8 cellular contexts compared by ENCODE assay signal in the genomic region with DNA sequence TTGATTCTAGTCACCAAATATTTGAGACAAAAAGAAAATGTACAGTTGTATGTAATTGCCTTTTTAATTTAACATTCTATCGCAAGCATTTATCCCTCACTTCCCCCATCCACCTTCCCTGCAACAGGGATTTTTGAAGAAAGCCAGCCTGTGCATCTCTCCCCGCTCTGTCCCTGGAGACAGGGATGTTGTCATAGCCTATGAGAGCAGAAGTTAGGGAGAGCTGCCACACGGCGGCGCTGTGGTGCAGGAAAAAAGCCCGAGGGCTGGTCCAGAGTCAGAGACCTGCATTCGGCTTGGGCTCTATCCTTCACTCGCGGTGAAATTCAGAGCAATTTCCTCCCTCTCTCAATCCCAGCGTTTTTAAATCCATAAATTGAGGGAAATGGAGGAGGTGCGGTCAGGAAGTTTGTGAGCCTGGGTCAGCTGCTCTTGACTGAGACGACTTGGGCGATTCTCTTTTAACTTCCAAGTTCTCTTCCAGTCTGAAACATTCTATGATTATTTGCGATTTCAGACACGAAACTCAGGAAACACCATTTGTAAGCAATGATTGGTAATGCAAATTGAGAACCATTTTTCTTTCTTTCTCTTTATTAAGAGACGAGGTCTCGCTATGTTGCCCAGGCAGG. TPM values are rescaled to one million over a fixed set of nuclear protein-coding genes. Genes with fewer than 3 reads are reported as not detected.
DNase-seq lines count a peak whose midpoint lies in the region; ATAC-seq and TF ChIP-seq lines count a peak whose summit lies in the region.

No MANE protein-coding gene starts in this region.

- H2AFZ ChIP-seq in HCT116 (ENCODE audit: low read depth, low read length, poor library complexity, severe bottlenecking) (peak overlapping the region; percentile 40), SU-DHL-6 (ENCODE audit: low read depth, low read length, severe bottlenecking) (no peak overlapping the region)

- no peaks in the 10 kb centered on the region for H3K27me3 ChIP-seq in GM06990 (replicated peaks; ENCODE audit: control insufficient read depth, insufficient read depth, low read length)
- no peaks in the 10 kb centered on the region for H3K27me3 ChIP-seq in HCT116 (ENCODE audit: insufficient read depth, low read length)
- no peaks in the 10 kb centered on the region for H3K27me3 ChIP-seq in SU-DHL-6 (ENCODE audit: low read length)
- H3K27me3 ChIP-seq in cardiac muscle cell: no peaks in the 10 kb centered on the region
- no peaks in the 10 kb centered on the region for H3K27me3 ChIP-seq in prostate gland (replicated peaks; ENCODE audit: insufficient read depth)
- no peaks in the 10 kb centered on the region for H3K27me3 ChIP-seq in vagina

- peak; percentile 96 for TF ChIP-seq CTCF in GM06990 (IDR thresholded peaks at IDR 0.05; ENCODE audit: insufficient read depth, low read length, poor library complexity, severe bottlenecking)
- TF ChIP-seq CTCF in HCT116 (IDR thresholded peaks at IDR 0.05 in 2 of 3, conservative IDR thresholded peaks at IDR 0.05 in 1 of 3; ENCODE audit: borderline replicate concordance in 1 of 3, insufficient read depth in 1 of 3, low read depth in 2 of 3, low read length in 2 of 3): peak; percentile 89 to 93 (median 90)
- peak; percentile 52 for TF ChIP-seq CTCF in SU-DHL-6 (IDR thresholded peaks at IDR 0.05; ENCODE audit: insufficient read depth, low read length, poor library complexity, severe bottlenecking)
- TF ChIP-seq CTCF in cardiac muscle cell (IDR thresholded peaks at IDR 0.05; ENCODE audit: low read depth, low read length): peak; percentile 91
- peak; percentile 76 to 97 (median 95) for TF ChIP-seq CTCF in prostate gland (IDR thresholded peaks at IDR 0.05)
- TF ChIP-seq CTCF in vagina (IDR thresholded peaks at IDR 0.05): peak; percentile 78 to 99 (median 97)

- H3K36me3 Mint-ChIP-seq in activated naive CD8-positive, alpha-beta T cell treated with anti-CD3 and anti-CD28 coated beads for 36 hours: no peaks in the 10 kb centered on the region

- H3K9me3 ChIP-seq in HCT116 (ENCODE audit: control insufficient read depth in 1 of 2, insufficient read depth in 1 of 2, low read depth in 1 of 2, low read length in 2 of 2) (no peaks in the 10 kb centered on the region), SU-DHL-6 (ENCODE audit: insufficient read depth, low read length) (no peaks in the 10 kb centered on the region), cardiac muscle cell (ENCODE audit: low read depth) (no peaks in the 10 kb centered on the region), prostate gland (no peaks in the 10 kb centered on the region), vagina (no peaks in the 10 kb centered on the region)

- peak; percentile 50 for DNase-seq in GM06990 (ENCODE audit: extremely low read depth, insufficient read length)
- peak; percentile 59 for DNase-seq in HCT116 (ENCODE audit: low read depth, low spot score)
- peak; percentile 63 for DNase-seq in NCI-H1092 (lab: John Stamatoyannopoulos, UW)
- DNase-seq in activated naive CD8-positive, alpha-beta T cell treated with anti-CD3 and anti-CD28 coated beads for 36 hours: peak; percentile 81
- DNase-seq in cardiac muscle cell (ENCODE audit: low read depth in 1 of 2, low spot score in 1 of 2): peak; percentile 86
- DNase-seq in prostate gland (ENCODE audit: low spot score): peak; percentile 79
- no peak for DNase-seq in vagina (ENCODE audit: extremely low spot score in 2 of 2)

- H3K4me2 ChIP-seq in HCT116 (ENCODE audit: low read length) (peak overlapping the region; percentile 18), SU-DHL-6 (ENCODE audit: low read depth, low read length, poor library complexity, severe bottlenecking) (no peak overlapping the region)

- ATAC-seq in HCT116: peak; percentile 99

- H4K20me1 ChIP-seq in HCT116 (ENCODE audit: insufficient read depth) (no peaks in the 10 kb centered on the region), SU-DHL-6 (ENCODE audit: low read depth, low read length) (no peaks in the 10 kb centered on the region)

- no peak overlapping the region for H3K27ac Mint-ChIP-seq in activated naive CD8-positive, alpha-beta T cell treated with anti-CD3 and anti-CD28 coated beads for 36 hours

- H3K79me2 ChIP-seq in HCT116 (ENCODE audit: insufficient read depth, low read length) (no peaks in the 10 kb centered on the region), SU-DHL-6 (ENCODE audit: insufficient read depth, low read length) (no peaks in the 10 kb centered on the region)

- peaks cover 12% of the 10 kb centered on the region for H3K4me1 Mint-ChIP-seq in activated naive CD8-positive, alpha-beta T cell treated with anti-CD3 and anti-CD28 coated beads for 36 hours

- no peak overlapping the region for H3K9ac ChIP-seq in HCT116 (ENCODE audit: low read length)
- H3K9ac ChIP-seq in SU-DHL-6 (ENCODE audit: low read length): no peak overlapping the region

- H3K9me3 Mint-ChIP-seq in activated naive CD8-positive, alpha-beta T cell treated with anti-CD3 and anti-CD28 coated beads for 36 hours: no peaks in the 10 kb centered on the region

- no TSS peak for BruUV-seq in HCT116 (replicated peaks; lab: Mats Ljungman, UMichigan)

- intact Hi-C loops in HCT116 (cut with micrococcal nuclease): loop anchor here (1.0 to 5.0 kb wide), 3 partner anchors 155 to 400 kb away; no protein-coding TSS in a partner anchor
- intact Hi-C loops in prostate gland (cut with DNase I): loop anchor here (1.0 to 5.0 kb wide), 4 partner anchors 80 to 405 kb away; no protein-coding TSS in a partner anchor
- intact Hi-C loops in vagina (cut with DNase I): loop anchor here (2.0 to 10.0 kb wide), 2 partner anchors 155 to 267 kb away; no protein-coding TSS in a partner anchor

- H3K27ac ChIP-seq in HCT116 (ENCODE audit: low read depth, low read length) (no peak overlapping the region), SU-DHL-6 (ENCODE audit: low read depth, low read length) (no peak overlapping the region), cardiac muscle cell (no peak overlapping the region), prostate gland (no peak overlapping the region), vagina (no peak overlapping the region)

- RAD21 ChIA-PET in HCT116 (lab: Charles Lee; ENCODE audit: low non-redundant PET in 1 of 2, low total read pairs in 2 of 2, uncharacterized antibody in 2 of 2, unreplicated experiment in 2 of 2): no interaction called here

- TF ChIP-seq RAD21 in HCT116 (IDR thresholded peaks at IDR 0.05; ENCODE audit: low read depth): peak; percentile 98

- WGBS in prostate gland: 27% methylated on average over 17 of the region's 17 CpGs

- POLR2A ChIA-PET in HCT116 (lab: Charles Lee): no interaction called here

- H3K27me3 Mint-ChIP-seq in activated naive CD8-positive, alpha-beta T cell treated with anti-CD3 and anti-CD28 coated beads for 36 hours: no peaks in the 10 kb centered on the region

- H3K4me3 ChIP-seq in GM06990 (replicated peaks; ENCODE audit: low read depth, low read length) (no peak overlapping the region), HCT116 (replicated peaks in 1 of 2; ENCODE audit: low read depth in 1 of 2, low read length in 2 of 2) (no peak overlapping the region), SU-DHL-6 (ENCODE audit: insufficient read depth, low read length, poor library complexity, severe bottlenecking) (no peak overlapping the region), cardiac muscle cell (no peak overlapping the region), prostate gland (no peak overlapping the region), vagina (no peak overlapping the region)

- TF ChIP-seq POLR2A in HCT116 (IDR thresholded peaks at IDR 0.05; ENCODE audit: borderline replicate concordance, extremely low read depth, insufficient read depth, insufficient read length) (no peak), prostate gland (IDR thresholded peaks at IDR 0.05) (no peak), vagina (IDR thresholded peaks at IDR 0.05) (no peak)

- no peaks in the 10 kb centered on the region for H3K36me3 ChIP-seq in GM06990 (ENCODE audit: control insufficient read depth, insufficient read depth, low read length)
- H3K36me3 ChIP-seq in HCT116 (ENCODE audit: control insufficient read depth in 1 of 2, insufficient read depth in 2 of 2, low read length in 2 of 2): no peaks in the 10 kb centered on the region
- no peaks in the 10 kb centered on the region for H3K36me3 ChIP-seq in SU-DHL-6 (ENCODE audit: low read length)
- H3K36me3 ChIP-seq in cardiac muscle cell: no peaks in the 10 kb centered on the region
- no peaks in the 10 kb centered on the region for H3K36me3 ChIP-seq in prostate gland
- H3K36me3 ChIP-seq in vagina: no peaks in the 10 kb centered on the region

- no peaks in the 10 kb centered on the region for H3F3A ChIP-seq in SU-DHL-6 (ENCODE audit: insufficient read depth)

- H3K9me2 ChIP-seq in HCT116 (ENCODE audit: insufficient read depth) (no peaks in the 10 kb centered on the region), SU-DHL-6 (replicated peaks; ENCODE audit: insufficient read depth, low read length) (no peaks in the 10 kb centered on the region)

- H3K4me1 ChIP-seq in HCT116 (ENCODE audit: control insufficient read depth in 1 of 2, insufficient read depth in 2 of 2, low read length in 2 of 2): peaks cover 4 to 16% of the 10 kb centered on the region in 2 experiments
- H3K4me1 ChIP-seq in cardiac muscle cell (ENCODE audit: low read depth): peaks cover 3% of the 10 kb centered on the region
- H3K4me1 ChIP-seq in prostate gland (replicated peaks): no peaks in the 10 kb centered on the region
- H3K4me1 ChIP-seq in vagina: peaks cover 11% of the 10 kb centered on the region

- H3K4me3 Mint-ChIP-seq in activated naive CD8-positive, alpha-beta T cell treated with anti-CD3 and anti-CD28 coated beads for 36 hours: no peak overlapping the region

- CTCF ChIA-PET in HCT116 (lab: Charles Lee): interaction anchor here (1.1 to 2.0 kb wide), 3 partner anchors 9 to 155 kb away, joined by 3 to 11 read pairs (median 3); no protein-coding TSS in a partner anchor

RNA-seq across cellular contexts. Expression of gene HKDC1, which starts 17.5 kb away (rescaled TPM):
- total RNA-seq in HCT116 (2021; ENCODE audit: unreplicated experiment): 1.7 TPM
- polyA plus RNA-seq in HCT116 (2012): 6.1 and 6.6 TPM in 2 replicates
- total RNA-seq in activated naive CD8-positive, alpha-beta T cell treated with anti-CD3 and anti-CD28 coated beads for 36 hours: under 1 TPM in 1 of 2 experiments, not detected in 1; 0.28 TPM
- not detected in 2 replicates for total RNA-seq in cardiac muscle cell
- polyA plus RNA-seq in cardiac muscle cell: not detected in 2 replicates
- 1 to 10 TPM in 1 of 2 donors, under 1 TPM in 1; 0.23 to 1.6 TPM for total RNA-seq in prostate gland
- 2.5 TPM for total RNA-seq in vagina

RNA-seq across cellular contexts. Expression of gene HK1, which starts 40.7 kb away (rescaled TPM):
- total RNA-seq in HCT116 (2021; ENCODE audit: unreplicated experiment) (50.3 TPM), cardiac muscle cell (283 and 324 TPM in 2 replicates), prostate gland (100 to 1,000 TPM in 1 of 2 donors, 10 to 100 TPM in 1; 67.8 to 134 TPM), vagina (106 TPM)
- 74.9 and 80.9 TPM in 2 replicates for polyA plus RNA-seq in HCT116 (2012)
- total RNA-seq in activated naive CD8-positive, alpha-beta T cell treated with anti-CD3 and anti-CD28 coated beads for 36 hours: 100 to 1,000 TPM; 236 to 244 TPM
- polyA plus RNA-seq in cardiac muscle cell: 347 and 375 TPM in 2 replicates

RNA-seq across cellular contexts. Expression of gene SUPV3L1, which starts 57.6 kb away (rescaled TPM):
- total RNA-seq in HCT116 (2021; ENCODE audit: unreplicated experiment): 59.7 TPM
- 30.4 and 41.4 TPM in 2 replicates for polyA plus RNA-seq in HCT116 (2012)
- total RNA-seq in activated naive CD8-positive, alpha-beta T cell treated with anti-CD3 and anti-CD28 coated beads for 36 hours: 10 to 100 TPM; 55.6 to 56.6 TPM
- total RNA-seq in cardiac muscle cell: 26.4 and 40.8 TPM in 2 replicates
- 31.9 and 32.1 TPM in 2 replicates for polyA plus RNA-seq in cardiac muscle cell
- 10 to 100 TPM; 18.5 to 37.0 TPM for total RNA-seq in prostate gland
- total RNA-seq in vagina: 27.5 TPM

Comparison
In these comparisons a context has a peak if more than half of its experiments do, and no peak if none do; other contexts are left out.
1. DNase-seq: peak in GM06990 (single experiment), HCT116 (single experiment), NCI-H1092 (single experiment), activated naive CD8-positive, alpha-beta T cell treated with anti-CD3 and anti-CD28 coated beads for 36 hours (single experiment), cardiac muscle cell (2 of 2) and prostate gland (single experiment); none in vagina (0 of 2).
2. Peak in every context shown above with its lines, with median percentiles within 50 percentile points of each other: CTCF ChIP-seq.